ENCODE assay signal across 1 cellular context in genomic region chr17:77609553-77610517, GRCh38.
TF ChIP-seq lines count a peak whose summit lies in the region.

No MANE protein-coding gene starts in this region.

TF ChIP-seq in SK-N-SH, 30 proteins besides CTCF, POLR2A, EP300 and RAD21 (continued from another document):
- no peak for TF ChIP-seq NFIC (IDR thresholded peaks at IDR 0.05; ENCODE audit: borderline replicate concordance)
- TF ChIP-seq FOXJ3 (CRISPR knock-in tag; IDR thresholded peaks at IDR 0.05) = no peak
- TF ChIP-seq JUND (IDR thresholded peaks at IDR 0.05) = no peak
- no peak for TF ChIP-seq MXI1 (IDR thresholded peaks at IDR 0.05; ENCODE audit: low read depth, low read length)
